Comparison of ENCODE assay signal across 18 cellular contexts in the genomic region with DNA sequence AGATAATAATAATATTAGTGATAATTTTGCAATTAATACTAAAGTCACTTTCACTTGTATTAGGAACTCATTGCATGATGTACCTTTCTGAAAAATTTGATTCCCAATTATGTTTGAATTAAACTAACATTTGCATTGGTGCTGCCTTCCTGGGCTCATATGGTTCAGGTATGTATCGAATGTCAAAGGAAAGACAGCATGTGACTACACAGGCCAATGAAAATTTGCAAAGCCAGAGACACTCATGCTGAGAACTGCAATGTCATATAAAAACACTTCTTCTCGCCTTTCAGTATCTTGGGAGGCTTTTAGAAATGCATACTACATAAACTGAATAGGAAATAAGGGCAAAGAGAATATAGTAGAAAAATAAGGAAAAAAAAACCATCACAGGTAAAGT. TPM values are rescaled to one million over a fixed set of nuclear protein-coding genes. Genes with fewer than 3 reads are reported as not detected.
DNase-seq lines count a peak whose midpoint lies in the region; TF ChIP-seq lines count a peak whose summit lies in the region.
"Had no signal": no experiment of that assay in that cellular context is flagged by ENCODE, and none has a peak within 500 bp of the region (broad histone marks: within the 10 kb centered on the region; RNA-seq: fewer than 3 reads in every experiment).

No MANE protein-coding gene starts in this region.

- TF ChIP-seq POLR2A in tibial nerve (IDR thresholded peaks at IDR 0.05), result no peak

- no peaks in the 10 kb centered on the region for H3K27me3 ChIP-seq in mesendoderm (ENCODE audit: insufficient read depth, low read length, poor library complexity)
- H3K27me3 ChIP-seq in tibial nerve, result no peaks in the 10 kb centered on the region
- H3K27me3 ChIP-seq: MG63 had no signal

- no peaks in the 10 kb centered on the region for H3K36me3 ChIP-seq in mesendoderm (ENCODE audit: control insufficient read depth, insufficient read depth, low read length)
- H3K36me3 ChIP-seq in tibial nerve, result no peaks in the 10 kb centered on the region
- H3K36me3 ChIP-seq: MG63 had no signal

- H2BK5ac ChIP-seq in mesendoderm (ENCODE audit: low read length), result no peak overlapping the region

- H3K18ac ChIP-seq in mesendoderm (ENCODE audit: low read length), result no peak overlapping the region

- H4K8ac ChIP-seq in mesendoderm (ENCODE audit: low read depth, low read length), result no peak overlapping the region

- H3K4me1 ChIP-seq in mesendoderm (ENCODE audit: control insufficient read depth, low read depth, low read length), result no peaks in the 10 kb centered on the region
- H3K4me1 ChIP-seq in tibial nerve, result peaks cover 0 to 6% (median 0%) of the 10 kb centered on the region in 4 donors

- no peak overlapping the region for H3K23ac ChIP-seq in mesendoderm (ENCODE audit: low read length)

- H3K4me2 ChIP-seq in mesendoderm (ENCODE audit: low read length), result no peak overlapping the region

- H3K56ac ChIP-seq in mesendoderm (ENCODE audit: low read length), result no peak overlapping the region

- POLR2A ChIA-PET in GM10248 (lab: Yijun Ruan, JAX), result no interaction called here

- CTCF ChIA-PET in GM10248 (lab: Yijun Ruan, JAX), result interaction anchor here (1.9 kb wide), 1 partner anchor 15 kb away, joined by 4 read pairs; no protein-coding TSS in a partner anchor

- H2AK5ac ChIP-seq in mesendoderm (ENCODE audit: low read length), result no peak overlapping the region

- H2BK15ac ChIP-seq in mesendoderm (replicated peaks; ENCODE audit: low read depth), result no peak overlapping the region

- H3K9ac ChIP-seq in mesendoderm (ENCODE audit: low read length), result no peak overlapping the region

- H3K9me3 ChIP-seq in tibial nerve, result no peaks in the 10 kb centered on the region
- H3K9me3 ChIP-seq: MG63 had no signal

- no peak overlapping the region for H2BK120ac ChIP-seq in mesendoderm (ENCODE audit: low read depth, low read length)

- no peak overlapping the region for H3K4ac ChIP-seq in mesendoderm (ENCODE audit: low read depth, low read length)

- TF ChIP-seq RAD21 in Ishikawa (IDR thresholded peaks at IDR 0.05; ENCODE audit: low read depth), result no peak

- no peak overlapping the region for H4K5ac ChIP-seq in mesendoderm (ENCODE audit: low read length)

- H3K27ac ChIP-seq in mesendoderm (ENCODE audit: low read depth, low read length) (no peak overlapping the region), tibial nerve (no peak overlapping the region)
- H3K27ac ChIP-seq: C4-2B had no signal

- DNase-seq in NCI-H1417 (lab: John Stamatoyannopoulos, UW), result peak; percentile 6 to 54 (median 28)
- no peak for DNase-seq in NCI-H1417 treated with DMSO at 0.1 percent for 48 hours (lab: John Stamatoyannopoulos, UW)
- peak; percentile 47 for DNase-seq in NCI-H526 treated with DMSO at 0.1 percent for 48 hours (lab: John Stamatoyannopoulos, UW)
- DNase-seq in mesendoderm, result peak; percentile 17
- DNase-seq in tibial nerve (ENCODE audit: low spot score in 2 of 2), result no peak
- no peak for DNase-seq in GM10248 (ENCODE audit: extremely low spot score)
- DNase-seq: CD8-positive, alpha-beta memory T cell; DMS79 treated with DMSO at 0.1 percent for 48 hours; H9; MG63; NCI-H1436; NCI-H187 treated with DMSO at 0.1 percent for 48 hours; NCI-H446 treated with DMSO at 0.1 percent for 48 hours; OCI-M1 had no signal

- H3K4me3 ChIP-seq in mesendoderm (ENCODE audit: low read length) (no peak overlapping the region), tibial nerve (no peak overlapping the region)
- H3K4me3 ChIP-seq: GM12878, K562, MG63 had no signal

- no peak for TF ChIP-seq CTCF in tibial nerve (IDR thresholded peaks at IDR 0.05)
- TF ChIP-seq CTCF in GM10248 (IDR thresholded peaks at IDR 0.05; ENCODE audit: control extremely low read depth, extremely low read depth, low read depth, missing control alignments), result no peak

- H3K79me1 ChIP-seq in mesendoderm (ENCODE audit: low read length), result no peaks in the 10 kb centered on the region

- H3K79me2 ChIP-seq in mesendoderm (ENCODE audit: control insufficient read depth, insufficient read depth, low read length), result no peaks in the 10 kb centered on the region

- no CpG with 5 or more reads among the region's 2 CpGs for WGBS in mesendoderm (ENCODE audit: extremely low coverage, insufficient coverage, low lambda C conversion rate)
- 89 to 92% methylated on average over 2 of the region's 2 CpGs for WGBS in tibial nerve, 2 donors

- TF ChIP-seq EP300 in Ishikawa (IDR thresholded peaks at IDR 0.05; ENCODE audit: borderline replicate concordance) (no peak), tibial nerve (IDR thresholded peaks at IDR 0.05) (no peak)

TF ChIP-seq in Ishikawa, 13 proteins besides CTCF, POLR2A, EP300 and RAD21:
- no peak for TF ChIP-seq NFIC (IDR thresholded peaks at IDR 0.05)
- TF ChIP-seq, protein P1, sequence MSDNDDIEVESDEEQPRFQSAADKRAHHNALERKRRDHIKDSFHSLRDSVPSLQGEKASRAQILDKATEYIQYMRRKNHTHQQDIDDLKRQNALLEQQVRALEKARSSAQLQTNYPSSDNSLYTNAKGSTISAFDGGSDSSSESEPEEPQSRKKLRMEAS (IDR thresholded peaks at IDR 0.05), result no peak
- TF ChIP-seq USF1 (IDR thresholded peaks at IDR 0.05), result peak; percentile 63
- TF ChIP-seq, protein P2, sequence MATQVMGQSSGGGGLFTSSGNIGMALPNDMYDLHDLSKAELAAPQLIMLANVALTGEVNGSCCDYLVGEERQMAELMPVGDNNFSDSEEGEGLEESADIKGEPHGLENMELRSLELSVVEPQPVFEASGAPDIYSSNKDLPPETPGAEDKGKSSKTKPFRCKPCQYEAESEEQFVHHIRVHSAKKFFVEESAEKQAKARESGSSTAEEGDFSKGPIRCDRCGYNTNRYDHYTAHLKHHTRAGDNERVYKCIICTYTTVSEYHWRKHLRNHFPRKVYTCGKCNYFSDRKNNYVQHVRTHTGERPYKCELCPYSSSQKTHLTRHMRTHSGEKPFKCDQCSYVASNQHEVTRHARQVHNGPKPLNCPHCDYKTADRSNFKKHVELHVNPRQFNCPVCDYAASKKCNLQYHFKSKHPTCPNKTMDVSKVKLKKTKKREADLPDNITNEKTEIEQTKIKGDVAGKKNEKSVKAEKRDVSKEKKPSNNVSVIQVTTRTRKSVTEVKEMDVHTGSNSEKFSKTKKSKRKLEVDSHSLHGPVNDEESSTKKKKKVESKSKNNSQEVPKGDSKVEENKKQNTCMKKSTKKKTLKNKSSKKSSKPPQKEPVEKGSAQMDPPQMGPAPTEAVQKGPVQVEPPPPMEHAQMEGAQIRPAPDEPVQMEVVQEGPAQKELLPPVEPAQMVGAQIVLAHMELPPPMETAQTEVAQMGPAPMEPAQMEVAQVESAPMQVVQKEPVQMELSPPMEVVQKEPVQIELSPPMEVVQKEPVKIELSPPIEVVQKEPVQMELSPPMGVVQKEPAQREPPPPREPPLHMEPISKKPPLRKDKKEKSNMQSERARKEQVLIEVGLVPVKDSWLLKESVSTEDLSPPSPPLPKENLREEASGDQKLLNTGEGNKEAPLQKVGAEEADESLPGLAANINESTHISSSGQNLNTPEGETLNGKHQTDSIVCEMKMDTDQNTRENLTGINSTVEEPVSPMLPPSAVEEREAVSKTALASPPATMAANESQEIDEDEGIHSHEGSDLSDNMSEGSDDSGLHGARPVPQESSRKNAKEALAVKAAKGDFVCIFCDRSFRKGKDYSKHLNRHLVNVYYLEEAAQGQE (IDR thresholded peaks at IDR 0.05; ENCODE audit: low read depth), result no peak
- TF ChIP-seq FOXM1 (IDR thresholded peaks at IDR 0.05; ENCODE audit: borderline replicate concordance, low read depth), result no peak

RNA-seq across cellular contexts. Expression of gene RAP2A, which starts 44.3 kb away (rescaled TPM):
- 33.8 TPM for polyA plus RNA-seq in mesendoderm (2013, experiment 1 of 2)
- 34.7 TPM for polyA plus RNA-seq in mesendoderm (2013, experiment 2 of 2)
- 10 to 100 TPM; 32.4 to 45.7 (median 33.5) TPM for total RNA-seq in tibial nerve

Comparison
In these comparisons a context has a peak if more than half of its experiments do, and no peak if none do; other contexts are left out.
1. DNase-seq: peak in NCI-H1417 (3 of 3), NCI-H526 treated with DMSO at 0.1 percent for 48 hours (single experiment) and mesendoderm (single experiment); none in NCI-H1417 treated with DMSO at 0.1 percent for 48 hours (single experiment), tibial nerve (0 of 2) and GM10248 (single experiment).